23 cellular contexts compared by ENCODE assay signal in the genomic region with DNA sequence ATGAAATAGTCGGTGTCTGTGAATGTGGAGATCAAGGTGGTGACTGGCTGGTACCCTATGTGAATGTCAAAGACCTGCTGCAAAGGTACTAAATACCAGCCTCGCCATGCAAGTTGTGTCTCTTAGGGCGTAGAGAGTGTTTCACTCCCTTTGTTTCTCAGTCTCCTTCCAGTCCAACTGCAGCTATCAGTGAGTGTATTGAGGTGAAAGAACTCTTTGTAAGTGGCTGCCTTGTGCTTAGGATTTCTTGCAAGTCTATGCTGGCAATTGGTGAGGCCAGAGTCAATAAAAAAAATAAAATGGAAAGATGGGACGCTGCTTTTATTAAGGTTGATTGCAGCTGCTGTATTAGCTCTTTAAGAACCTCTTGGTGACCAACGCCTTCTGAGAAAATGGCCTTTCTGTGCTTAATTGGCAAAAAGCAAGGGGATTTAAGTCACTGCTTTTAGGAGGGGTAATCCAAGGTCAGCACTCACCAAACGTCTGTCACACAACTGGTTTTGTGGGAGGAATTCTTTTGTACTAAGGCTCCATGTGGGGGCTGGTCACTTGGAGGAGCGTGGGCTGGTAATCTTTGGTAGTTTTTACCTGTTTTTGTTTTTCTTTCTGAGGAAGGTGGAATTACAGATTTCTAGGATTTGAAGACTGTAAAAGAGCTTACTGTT.
DNase-seq lines count a peak whose midpoint lies in the region; ATAC-seq and TF ChIP-seq lines count a peak whose summit lies in the region.
"Had no signal": no experiment of that assay in that cellular context is flagged by ENCODE, and none has a peak within 500 bp of the region (broad histone marks: within the 10 kb centered on the region; RNA-seq: fewer than 3 reads in every experiment).

No MANE protein-coding gene starts in this region.

- no peak overlapping the region for H2BK20ac ChIP-seq in H9 (ENCODE audit: low read depth, low read length, poor library complexity, severe bottlenecking)

- H2AFZ ChIP-seq in H9 (ENCODE audit: low read length) = no peak overlapping the region

- H3K4me2 ChIP-seq in H9 (ENCODE audit: insufficient read depth, insufficient read length, low read length) = no peak overlapping the region

- H3K36me3 ChIP-seq in WERI-Rb-1 (no peaks in the 10 kb centered on the region), mesodermal cell (ENCODE audit: control insufficient read depth, insufficient read depth, low read length) (peaks cover 50% of the 10 kb centered on the region)

- H3K27me3 ChIP-seq in H9 (ENCODE audit: insufficient read depth, low read length) = no peaks in the 10 kb centered on the region
- no peaks in the 10 kb centered on the region for H3K27me3 ChIP-seq in WERI-Rb-1 (ENCODE audit: insufficient read depth, low read depth, severe bottlenecking)
- H3K27me3 ChIP-seq: upper lobe of left lung had no signal

- no peak overlapping the region for H3K18ac ChIP-seq in H9 (ENCODE audit: insufficient read length, low read depth, low read length)

- DNase-seq in H9 (no peak), WERI-Rb-1 (peak; percentile 30), sciatic nerve (ENCODE audit: low spot score) (no peak), germinal center (ENCODE audit: low spot score) (no peak), ACHN (no peak), T-helper 9 cell (no peak)
- DNase-seq in stimulated activated CD4-positive, alpha-beta T cell treated with anti-CD3 and anti-CD28 coated beads, Interleukin-2, amount 100 ng/mL, for 24 hours = no peak
- DNase-seq: activated CD4-positive, alpha-beta T cell treated with anti-CD3 and anti-CD28 coated beads, Interleukin-2, amount 50 U/mL, for 4 hours; activated T-cell treated with anti-CD3 and anti-CD28 coated beads, Interleukin-2, amount 50 U/mL, for 48 hours; CD4-positive, CD25-positive, alpha-beta regulatory T cell; dermis blood vessel endothelial cell; erythroblast; naive thymus-derived CD8-positive, alpha-beta T cell; NCI-H187; NCI-H446 treated with DMSO at 0.1 percent for 48 hours; psoas muscle; Right ventricle myocardium superior; stimulated activated naive B cell treated with anti-CD40 and anti-IgM and Interleukin-4, amounts not matched to agents 10 μg/mL and 1 μg/mL and 100 μg/mL, for 72 hours; T-helper 1 cell; upper lobe of left lung had no signal

- H3K9ac ChIP-seq in H9 (ENCODE audit: extremely low read depth, insufficient read length, low read length) = no peak overlapping the region

- no peaks in the 10 kb centered on the region for H4K20me1 ChIP-seq in H9 (ENCODE audit: control insufficient read depth, insufficient read depth, insufficient read length)

- H3K79me2 ChIP-seq in H9 (ENCODE audit: insufficient read depth, low read length) = no peaks in the 10 kb centered on the region

- intact Hi-C loops in sciatic nerve (cut with DNase I) = no loop called here

- no peak overlapping the region for H2BK15ac ChIP-seq in H9 (ENCODE audit: low read depth, low read length)

- ATAC-seq in sciatic nerve = peak; percentile 52
- ATAC-seq: K562; naive thymus-derived CD8-positive, alpha-beta T cell; psoas muscle; stimulated activated naive B cell treated with anti-CD40 and anti-IgM and Interleukin-4, amounts not matched to agents 10 μg/mL and 1 μg/mL and 100 μg/mL, for 72 hours had no signal

- H3K4me1 Mint-ChIP-seq in H9 = peaks cover 24 to 26% of the 10 kb centered on the region in 2 experiments
- H3K4me1 Mint-ChIP-seq: CD4-positive, CD25-positive, alpha-beta regulatory T cell; naive thymus-derived CD8-positive, alpha-beta T cell; stimulated activated naive B cell treated with anti-CD40 and anti-IgM and Interleukin-4, amounts not matched to agents 10 μg/mL and 1 μg/mL and 100 μg/mL, for 72 hours had no signal

- H3K4me3 ChIP-seq in WERI-Rb-1 (ENCODE audit: low read depth, low read length) = peak overlapping the region; percentile 34
- H3K4me3 ChIP-seq in mesodermal cell (ENCODE audit: extremely low read depth, insufficient read depth, low read length, poor library complexity, severe bottlenecking) = no peak overlapping the region
- H3K4me3 ChIP-seq: K562, psoas muscle, upper lobe of left lung had no signal

- H3K56ac ChIP-seq in H9 (ENCODE audit: insufficient read length, low read depth, low read length) = no peak overlapping the region

- H3K79me1 ChIP-seq in H9 (ENCODE audit: insufficient read depth, low read depth, low read length, poor library complexity, severe bottlenecking) = no peaks in the 10 kb centered on the region

- H3K23ac ChIP-seq in H9 (ENCODE audit: insufficient read length, low read depth, low read length) = no peak overlapping the region

- H4K5ac ChIP-seq in H9 (ENCODE audit: insufficient read length, low read depth, low read length) = no peak overlapping the region

- H3K4me1 ChIP-seq in H9 (ENCODE audit: insufficient read depth, low read length) (no peaks in the 10 kb centered on the region; the same call in 1 of the 2 replicates), mesodermal cell (ENCODE audit: control insufficient read depth, insufficient read depth, low read length, poor library complexity, severe bottlenecking) (no peaks in the 10 kb centered on the region)
- H3K4me1 ChIP-seq: psoas muscle had no signal

- no peak overlapping the region for H3K27ac ChIP-seq in H9 (ENCODE audit: insufficient read length, low read depth, low read length)
- H3K27ac ChIP-seq in WERI-Rb-1 = peak overlapping the region; percentile 85
- peak overlapping the region; percentile 45 for H3K27ac ChIP-seq in mesodermal cell (ENCODE audit: low read depth, low read length, severe bottlenecking)
- H3K27ac ChIP-seq: psoas muscle, upper lobe of left lung had no signal

- no peak overlapping the region for H2BK12ac ChIP-seq in H9 (ENCODE audit: insufficient read length, low read depth, low read length)

- in situ Hi-C loops in ACHN (cut with HindIII; ENCODE audit: low pct_ligation_motif_present, low pct_unique_long_range_greater_than_20kb, low sequenced_read_pairs) = no loop called here

- no peaks in the 10 kb centered on the region for H3K9me3 ChIP-seq in H9 (ENCODE audit: control insufficient read depth, low read depth, low read length)
- no peaks in the 10 kb centered on the region for H3K9me3 ChIP-seq in WERI-Rb-1 (ENCODE audit: severe bottlenecking)
- no peaks in the 10 kb centered on the region for H3K9me3 ChIP-seq in mesodermal cell (ENCODE audit: control insufficient read depth, low read length)
- H3K9me3 ChIP-seq: psoas muscle, upper lobe of left lung had no signal

- peaks cover 0 to 5% (median 0%) of the 10 kb centered on the region in 3 experiments; a peak in 4 of 7 replicates for H3K36me3 Mint-ChIP-seq in H9 (ENCODE audit: insufficient read depth in 1 of 3, low read depth in 3 of 3)
- H3K36me3 Mint-ChIP-seq: activated naive CD8-positive, alpha-beta T cell; CD4-positive, CD25-positive, alpha-beta regulatory T cell; stimulated activated naive B cell treated with anti-CD40 and anti-IgM and Interleukin-4, amounts not matched to agents 10 μg/mL and 1 μg/mL and 100 μg/mL, for 72 hours had no signal

- H3K27me3 Mint-ChIP-seq in H9 (ENCODE audit: low read depth) = no peaks in the 10 kb centered on the region
- H3K27me3 Mint-ChIP-seq: activated naive CD8-positive, alpha-beta T cell had no signal

- H3T11ph ChIP-seq in H9 (ENCODE audit: low read length) = no peak overlapping the region

- no peak overlapping the region for H3K14ac ChIP-seq in H9 (ENCODE audit: insufficient read depth, low read length)

- no peak overlapping the region for H3K4ac ChIP-seq in H9 (ENCODE audit: low read depth, low read length)

- H3K23me2 ChIP-seq in H9 (ENCODE audit: insufficient read length, low read depth, low read length, poor library complexity, severe bottlenecking) = no peaks in the 10 kb centered on the region

- no peaks in the 10 kb centered on the region for H3K9me3 Mint-ChIP-seq in H9
- H3K9me3 Mint-ChIP-seq: naive thymus-derived CD8-positive, alpha-beta T cell had no signal

- no peak overlapping the region for H4K91ac ChIP-seq in H9 (ENCODE audit: insufficient read length, low read depth, low read length)

- H3K4me3 Mint-ChIP-seq in H9 = no peak overlapping the region
- H3K4me3 Mint-ChIP-seq: activated naive CD8-positive, alpha-beta T cell; CD4-positive, CD25-positive, alpha-beta regulatory T cell; naive thymus-derived CD8-positive, alpha-beta T cell; stimulated activated naive B cell treated with anti-CD40 and anti-IgM and Interleukin-4, amounts not matched to agents 10 μg/mL and 1 μg/mL and 100 μg/mL, for 72 hours had no signal

- TF ChIP-seq CTCF in H9 (conservative IDR thresholded peaks at IDR 0.05) (no peak), WERI-Rb-1 (IDR thresholded peaks at IDR 0.05; ENCODE audit: low read depth, low read length) (no peak)

- H3K27ac Mint-ChIP-seq in H9 = peak overlapping the region in 2 of 3 experiments; percentile 60 to 66; a peak in 1 of 7 replicates
- H3K27ac Mint-ChIP-seq: activated naive CD8-positive, alpha-beta T cell; CD4-positive, CD25-positive, alpha-beta regulatory T cell; naive thymus-derived CD8-positive, alpha-beta T cell; stimulated activated naive B cell treated with anti-CD40 and anti-IgM and Interleukin-4, amounts not matched to agents 10 μg/mL and 1 μg/mL and 100 μg/mL, for 72 hours had no signal

- WGBS in H9 (ENCODE audit: extremely low coverage, insufficient read length, low lambda C conversion rate) = no CpG with 5 or more reads among the region's 7 CpGs
- 87 to 90% methylated on average over 4 to 5 of the region's 7 CpGs for WGBS in mesodermal cell (ENCODE audit: insufficient coverage in 2 of 2), 2 experiments

- H2AK5ac ChIP-seq in H9 (ENCODE audit: insufficient read length, low read length) = no peak overlapping the region

- no peak overlapping the region for H2BK5ac ChIP-seq in H9 (ENCODE audit: insufficient read length, low read length)

- no peak overlapping the region for H2BK120ac ChIP-seq in H9 (ENCODE audit: low read depth, low read length, poor library complexity, severe bottlenecking)

- no peak overlapping the region for H4K8ac ChIP-seq in H9 (replicated peaks; ENCODE audit: insufficient read length, low read depth, low read length)
